Comparison of ENCODE assay signal across 1 cellular context in genomic region chr7:143256932-143257331, GRCh38.
A peak's percentile ranks its signal among the peaks of the same experiment; 100 is the strongest.
TF ChIP-seq lines count a peak whose summit lies in the region.

No MANE protein-coding gene starts in this region.

TF ChIP-seq in K562, 482 proteins besides CTCF, POLR2A, EP300 and RAD21 (continues in another document):
- TF ChIP-seq ZSCAN32 (CRISPR knock-in tag; IDR thresholded peaks at IDR 0.05) (no peak), ZNF280A (IDR thresholded peaks at IDR 0.05; ENCODE audit: low read depth, partially characterized antibody) (no peak), ZNF143 (CRISPR knock-in tag; IDR thresholded peaks at IDR 0.05) (no peak), NCOR1 (IDR thresholded peaks at IDR 0.05) (peak; percentile 73), NR4A1 (CRISPR knock-in tag; IDR thresholded peaks at IDR 0.05) (no peak), NR4A1 (tag; IDR thresholded peaks at IDR 0.05) (peak; percentile 40; the same call in 1 of the 2 replicates), ELF2 (CRISPR knock-in tag; IDR thresholded peaks at IDR 0.05) (no peak), ZNF277 (CRISPR knock-in tag; IDR thresholded peaks at IDR 0.05; ENCODE audit: borderline replicate concordance) (no peak), MECOM (CRISPR knock-in tag; IDR thresholded peaks at IDR 0.05) (no peak), NFIX (CRISPR knock-in tag; IDR thresholded peaks at IDR 0.05; ENCODE audit: low read depth) (no peak), ERF (CRISPR knock-in tag; IDR thresholded peaks at IDR 0.05) (no peak), RUNX1 (IDR thresholded peaks at IDR 0.05; ENCODE audit: low read depth) (no peak), ARID3A (IDR thresholded peaks at IDR 0.05; ENCODE audit: borderline replicate concordance, low read depth, low read length) (no peak), MEF2A (IDR thresholded peaks at IDR 0.05; ENCODE audit: control insufficient read depth, low read depth, low read length) (no peak), NR2F6 (CRISPR knock-in tag; IDR thresholded peaks at IDR 0.05) (no peak), ZBTB2 (IDR thresholded peaks at IDR 0.05) (peak; percentile 49; the same call in 1 of the 2 replicates), SP1 (CRISPR knock-in tag; IDR thresholded peaks at IDR 0.05) (no peak), HDGF (IDR thresholded peaks at IDR 0.05) (no peak), ZKSCAN8 (CRISPR knock-in tag; IDR thresholded peaks at IDR 0.05) (no peak), ZNF165 (CRISPR knock-in tag; IDR thresholded peaks at IDR 0.05; ENCODE audit: borderline replicate concordance) (no peak), WHSC1 (IDR thresholded peaks at IDR 0.05; ENCODE audit: low read length) (no peak), ZNF449 (CRISPR knock-in tag; IDR thresholded peaks at IDR 0.05) (no peak), KLF1 (tag; IDR thresholded peaks at IDR 0.05) (no peak), ATF6 (CRISPR knock-in tag; IDR thresholded peaks at IDR 0.05) (no peak), SNAPC5 (CRISPR knock-in tag; IDR thresholded peaks at IDR 0.05) (no peak), BACH1 (tag; IDR thresholded peaks at IDR 0.05) (no peak), SRSF7 (optimal IDR thresholded peaks at IDR 0.05; ENCODE audit: low read depth, low read length) (no peak), ZBTB34 (CRISPR knock-in tag; IDR thresholded peaks at IDR 0.05) (no peak), ELK1 (CRISPR knock-in tag; IDR thresholded peaks at IDR 0.05) (no peak), BMI1 (IDR thresholded peaks at IDR 0.05; ENCODE audit: low read length) (no peak), MNT (conservative IDR thresholded peaks at IDR 0.05) (no peak), ZFP36 (IDR thresholded peaks at IDR 0.05; ENCODE audit: low read depth, low read length, partially characterized antibody) (no peak), USF2 (CRISPR knock-in tag; IDR thresholded peaks at IDR 0.05) (no peak), ZNF592 (IDR thresholded peaks at IDR 0.05) (peak; percentile 76), SIX5 (IDR thresholded peaks at IDR 0.05; ENCODE audit: borderline replicate concordance in 1 of 2, insufficient read depth in 1 of 2, low read depth in 1 of 2, low read length in 2 of 2) (no peak), TBP (optimal IDR thresholded peaks at IDR 0.05; ENCODE audit: low read depth, low read length) (peak; percentile 21), ZNF644 (tag; IDR thresholded peaks at IDR 0.05; ENCODE audit: low read depth) (peak; percentile 50; the same call in 1 of the 2 replicates), MCM5 (IDR thresholded peaks at IDR 0.05; ENCODE audit: low read depth) (no peak), TFE3 (CRISPR knock-in tag; IDR thresholded peaks at IDR 0.05) (no peak), PTBP1 (IDR thresholded peaks at IDR 0.05; ENCODE audit: low read depth, low read length) (no peak)
